15 cellular contexts compared by ENCODE assay signal in the genomic region with DNA sequence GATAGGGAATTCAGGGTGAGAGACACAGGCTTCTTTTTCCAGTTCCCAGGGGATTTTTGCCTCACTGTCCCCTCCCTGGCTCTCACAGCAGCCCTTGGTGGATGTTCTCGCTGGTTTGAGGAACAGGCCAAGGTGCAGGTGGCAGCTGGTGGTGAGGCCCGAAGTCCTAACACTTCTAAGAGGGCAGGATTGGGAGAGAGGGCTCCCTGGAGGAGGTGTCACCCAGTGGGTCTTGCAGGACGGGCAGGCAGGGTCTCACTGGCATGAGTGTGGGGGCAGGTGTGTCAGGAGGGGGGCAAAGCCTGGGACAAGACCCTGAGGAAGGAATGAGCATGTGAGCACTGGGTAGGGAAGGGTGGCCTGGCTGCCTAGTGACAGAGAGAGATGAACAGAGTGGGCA. TPM values are rescaled to one million over a fixed set of nuclear protein-coding genes. Genes with fewer than 3 reads are reported as not detected.
DNase-seq lines count a peak whose midpoint lies in the region; ATAC-seq, FAIRE-seq and TF ChIP-seq lines count a peak whose summit lies in the region.
"Had no signal": no experiment of that assay in that cellular context is flagged by ENCODE, and none has a peak within 500 bp of the region (broad histone marks: within the 10 kb centered on the region; RNA-seq: fewer than 3 reads in every experiment).

No MANE protein-coding gene starts in this region.

- H3K36me3 ChIP-seq in KMS-11 (ENCODE audit: insufficient read depth) (no peaks in the 10 kb centered on the region), gastrocnemius medialis (no peaks in the 10 kb centered on the region)

- H3K4me1 ChIP-seq in KMS-11 (ENCODE audit: low read depth, poor library complexity, severe bottlenecking) (peaks cover 71% of the 10 kb centered on the region), gastrocnemius medialis (peaks cover 36 to 43% of the 10 kb centered on the region in 2 donors)

- no peak for TF ChIP-seq POLR2A in gastrocnemius medialis (IDR thresholded peaks at IDR 0.05)

- TF ChIP-seq CTCF in KMS-11 (conservative IDR thresholded peaks at IDR 0.05; ENCODE audit: low read depth, low read length) (no peak), gastrocnemius medialis (IDR thresholded peaks at IDR 0.05 in 4 of 5, conservative IDR thresholded peaks at IDR 0.05 in 1 of 5) (no peak)

- no peaks in the 10 kb centered on the region for H4K20me1 ChIP-seq in KMS-11 (ENCODE audit: insufficient read depth)

- H3K4me3 ChIP-seq in KMS-11 (IDR thresholded peaks at IDR 0.05; ENCODE audit: insufficient read depth, low read depth, low read length) (no peak overlapping the region), gastrocnemius medialis (no peak overlapping the region)
- H3K4me3 ChIP-seq: upper lobe of left lung had no signal

- no peak overlapping the region; the same call in 1 of the 2 replicates for H3K9ac ChIP-seq in KMS-11

- in situ Hi-C loops in gastrocnemius medialis (cut with MboI; ENCODE audit: low sequenced_read_pairs in 4 of 4) = loop anchor here in 3 of 4 donors (10.0 to 25.0 kb wide), 3 partner anchors 68 to 326 kb away; a partner anchor contains a TSS
- in situ Hi-C loops in ACHN (cut with HindIII; ENCODE audit: low pct_ligation_motif_present, low pct_unique_long_range_greater_than_20kb, low sequenced_read_pairs) = no loop called here

- peak overlapping the region; percentile 78 for H3K27ac Mint-ChIP-seq in activated CD4-positive, alpha-beta T cell treated with anti-CD3 and anti-CD28 coated beads, Interleukin-2, amount 10 ng/mL, durations not matched to agents 7 days and 5 days
- peak overlapping the region; percentile 93 for H3K27ac Mint-ChIP-seq in central memory CD8-positive, alpha-beta T cell (ENCODE audit: low read depth)

- H3K27me3 ChIP-seq in KMS-11 (ENCODE audit: insufficient read depth, low read depth) (no peaks in the 10 kb centered on the region), gastrocnemius medialis (no peaks in the 10 kb centered on the region)
- H3K27me3 ChIP-seq: upper lobe of left lung had no signal

- peak overlapping the region; percentile 99; the same call in 1 of the 2 replicates for H3K4me2 ChIP-seq in KMS-11

- no peak for DNase-seq in activated CD4-positive, alpha-beta T cell treated with anti-CD3 and anti-CD28 coated beads, Interleukin-2, amount 10 ng/mL, durations not matched to agents 7 days and 5 days
- no peak for DNase-seq in activated CD4-positive, alpha-beta T cell treated with anti-CD3 and anti-CD28 coated beads, Interleukin-2, amount 50 U/mL, for 4 hours
- DNase-seq in central memory CD8-positive, alpha-beta T cell (ENCODE audit: low spot score in 2 of 2) = no peak
- DNase-seq in gastrocnemius medialis = no peak
- DNase-seq in ACHN = no peak
- no peak for DNase-seq in retina
- DNase-seq in RCC 7860 (ENCODE audit: low spot score) = no peak
- DNase-seq: activated CD4-positive, alpha-beta T cell treated with anti-CD3 and anti-CD28 coated beads for 48 hours; aorta; NCI-H1048; NCI-H524 treated with DMSO at 0.1 percent for 48 hours had no signal

- no peak for ATAC-seq in central memory CD8-positive, alpha-beta T cell (replicated peaks; ENCODE audit: extremely low read depth, poor library complexity, severe bottlenecking)
- ATAC-seq in gastrocnemius medialis = no peak

- H3K36me3 Mint-ChIP-seq in activated CD4-positive, alpha-beta T cell treated with anti-CD3 and anti-CD28 coated beads, Interleukin-2, amount 10 ng/mL, durations not matched to agents 7 days and 5 days (ENCODE audit: low read depth) = peaks cover 27% of the 10 kb centered on the region
- H3K36me3 Mint-ChIP-seq in central memory CD8-positive, alpha-beta T cell (ENCODE audit: insufficient read depth) = peaks cover 30% of the 10 kb centered on the region

- no peaks in the 10 kb centered on the region for H3K9me3 Mint-ChIP-seq in activated CD4-positive, alpha-beta T cell treated with anti-CD3 and anti-CD28 coated beads, Interleukin-2, amount 10 ng/mL, durations not matched to agents 7 days and 5 days
- no peaks in the 10 kb centered on the region for H3K9me3 Mint-ChIP-seq in central memory CD8-positive, alpha-beta T cell

- no peak overlapping the region for H3K4me3 Mint-ChIP-seq in activated CD4-positive, alpha-beta T cell treated with anti-CD3 and anti-CD28 coated beads, Interleukin-2, amount 10 ng/mL, durations not matched to agents 7 days and 5 days
- no peak overlapping the region for H3K4me3 Mint-ChIP-seq in central memory CD8-positive, alpha-beta T cell

- POLR2A ChIA-PET in activated CD4-positive, alpha-beta T cell treated with anti-CD3 and anti-CD28 coated beads, Interleukin-2, amount 10 ng/mL, durations not matched to agents 7 days and 5 days (lab: Charles Lee) = no interaction called here

- H3K4me1 Mint-ChIP-seq in activated CD4-positive, alpha-beta T cell treated with anti-CD3 and anti-CD28 coated beads, Interleukin-2, amount 10 ng/mL, durations not matched to agents 7 days and 5 days = peaks cover 79% of the 10 kb centered on the region
- H3K4me1 Mint-ChIP-seq in central memory CD8-positive, alpha-beta T cell = peaks cover 72% of the 10 kb centered on the region

- H3K27ac ChIP-seq in KMS-11 (peak overlapping the region; percentile 100), gastrocnemius medialis (peak overlapping the region; percentile 51 to 65 (median 58))

- no peaks in the 10 kb centered on the region for H3K27me3 Mint-ChIP-seq in activated CD4-positive, alpha-beta T cell treated with anti-CD3 and anti-CD28 coated beads, Interleukin-2, amount 10 ng/mL, durations not matched to agents 7 days and 5 days
- no peaks in the 10 kb centered on the region for H3K27me3 Mint-ChIP-seq in central memory CD8-positive, alpha-beta T cell

- H3K79me2 ChIP-seq in KMS-11 (ENCODE audit: insufficient read depth, low read depth) = peaks cover 60% of the 10 kb centered on the region

- intact Hi-C loops in gastrocnemius medialis (cut with DNase I; ENCODE audit: low total_unique reads) = no loop called here

- H3K9me3 ChIP-seq in gastrocnemius medialis = no peaks in the 10 kb centered on the region
- H3K9me3 ChIP-seq: upper lobe of left lung had no signal

- CTCF ChIA-PET in activated CD4-positive, alpha-beta T cell treated with anti-CD3 and anti-CD28 coated beads, Interleukin-2, amount 10 ng/mL, durations not matched to agents 7 days and 5 days (lab: Charles Lee) = interaction anchor here (0.7 to 2.2 kb wide), 3 partner anchors 10 to 87 kb away, joined by 3 to 9 read pairs (median 3); no protein-coding TSS in a partner anchor

- FAIRE-seq in RCC 7860 (lab: Jason Lieb, UNC) = no peak

- no peak overlapping the region for H2AFZ ChIP-seq in KMS-11 (ENCODE audit: low read depth)

RNA-seq across cellular contexts. Expression of a gene that starts 9.2 kb away (rescaled TPM):
- 10 to 100 TPM; 25.3 to 29.0 TPM for total RNA-seq in activated CD4-positive, alpha-beta T cell treated with anti-CD3 and anti-CD28 coated beads, Interleukin-2, amount 10 ng/mL, durations not matched to agents 7 days and 5 days
- 1 to 10 TPM in 3 of 4 donors, under 1 TPM in 1; 0.39 to 3.6 (median 1.2) TPM for total RNA-seq in gastrocnemius medialis

RNA-seq across cellular contexts. Expression of a gene that starts 58.6 kb away (rescaled TPM):
- total RNA-seq in activated CD4-positive, alpha-beta T cell treated with anti-CD3 and anti-CD28 coated beads, Interleukin-2, amount 10 ng/mL, durations not matched to agents 7 days and 5 days = under 1 TPM; 0.40 to 0.67 TPM
- under 1 TPM; 0.20 to 0.25 (median 0.22) TPM for total RNA-seq in gastrocnemius medialis
- total RNA-seq: lung microvascular endothelial cell, SK-MEL-5 had no signal

Comparison
In these comparisons a context has a peak if more than half of its experiments do, and no peak if none do; other contexts are left out.
1. RNA of a gene that starts 9.2 kb away (total RNA-seq): 25.3 to 29.0 TPM in activated CD4-positive, alpha-beta T cell treated with anti-CD3 and anti-CD28 coated beads, Interleukin-2, amount 10 ng/mL, durations not matched to agents 7 days and 5 days; 0.39 to 3.6 TPM in gastrocnemius medialis; every median in the first group is over 4 times any median in the second.